ENCODE assay signal across 18 cellular contexts in the genomic region with DNA sequence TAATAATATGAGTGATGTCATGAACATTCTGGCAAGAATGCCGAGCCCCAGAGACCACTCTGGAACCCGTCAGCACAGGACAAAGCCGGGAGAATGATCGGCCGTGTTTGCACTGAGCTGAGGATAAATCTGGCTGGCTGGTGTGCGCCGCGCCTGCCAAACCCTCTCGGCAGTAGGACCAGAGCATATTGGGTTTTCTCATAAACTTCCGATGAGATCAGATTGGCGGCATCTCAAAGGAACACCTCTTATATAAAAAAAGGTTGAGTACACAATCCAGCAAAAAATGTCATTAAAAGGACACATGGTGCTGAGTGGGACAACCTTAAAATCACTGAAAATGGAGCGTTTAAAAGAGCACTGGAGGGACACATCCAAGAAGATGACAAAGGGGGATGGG.
A peak's percentile ranks its signal among the peaks of the same experiment; 100 is the strongest.
DNase-seq lines count a peak whose midpoint lies in the region; ATAC-seq and TF ChIP-seq lines count a peak whose summit lies in the region.
"Had no signal": no experiment of that assay in that cellular context is flagged by ENCODE, and none has a peak within 500 bp of the region (broad histone marks: within the 10 kb centered on the region; RNA-seq: fewer than 3 reads in every experiment).

No MANE protein-coding gene starts in this region.

- DNase-seq in DMS 273 (lab: John Stamatoyannopoulos, UW; ENCODE audit: unreplicated experiment), result peak; percentile 34
- DNase-seq in DMS 273 treated with DMSO at 0.1 percent for 48 hours (lab: John Stamatoyannopoulos, UW), result no peak
- DNase-seq in lung (ENCODE audit: low spot score), result peak; percentile 9
- DNase-seq in retina, result peak; percentile 29
- no peak for DNase-seq in foreskin melanocyte
- no peak for DNase-seq in uterus
- DNase-seq: CD4-positive, alpha-beta T cell; CD8-positive, alpha-beta memory T cell; DMS153; DND-41; H9 had no signal

- H3K4me1 ChIP-seq in lung (ENCODE audit: control insufficient read depth in 2 of 2, insufficient read depth in 2 of 2, low read length in 2 of 2), result no peaks in the 10 kb centered on the region
- H3K4me1 ChIP-seq in uterus, result no peaks in the 10 kb centered on the region
- H3K4me1 ChIP-seq: BLaER1 had no signal

- no peak overlapping the region for H3K4me3 ChIP-seq in lung
- no peak overlapping the region for H3K4me3 ChIP-seq in uterus
- H3K4me3 ChIP-seq: BLaER1, GM23338 had no signal

- no peaks in the 10 kb centered on the region for H3K36me3 ChIP-seq in lung (ENCODE audit: control insufficient read depth in 2 of 2, insufficient read depth in 2 of 2, low read length in 2 of 2)
- no peaks in the 10 kb centered on the region for H3K36me3 ChIP-seq in uterus
- H3K36me3 ChIP-seq: BLaER1 had no signal

- H3K9me3 ChIP-seq in lung (ENCODE audit: control insufficient read depth in 2 of 2, insufficient read depth in 1 of 2, low read length in 1 of 2), result peaks cover 0 to 6% of the 10 kb centered on the region in 2 donors
- H3K9me3 ChIP-seq in uterus, result no peaks in the 10 kb centered on the region
- H3K9me3 ChIP-seq: BLaER1 had no signal

- no peak for ATAC-seq in lung (ENCODE audit: insufficient read depth, low FRiP score)
- no peak for ATAC-seq in GM21619 (IDR thresholded peaks at IDR 0.05; ENCODE audit: unreplicated experiment)
- ATAC-seq: GM23338, HCT116 had no signal

- no peak for TF ChIP-seq CTCF in VCaP (conservative IDR thresholded peaks at IDR 0.05)
- TF ChIP-seq CTCF in lung (IDR thresholded peaks at IDR 0.05; ENCODE audit: control extremely low read depth, extremely low read depth), result no peak
- TF ChIP-seq CTCF in uterus (IDR thresholded peaks at IDR 0.05), result no peak

- 89 to 93% methylated on average over 12 of the region's 12 CpGs for WGBS in lung, 2 donors

- TF ChIP-seq POLR2A in uterus (IDR thresholded peaks at IDR 0.05), result no peak

- intact Hi-C loops in uterus (cut with DNase I; ENCODE audit: low total_unique reads), result no loop called here

- peak overlapping the region; percentile 32; the same call in 1 of the 2 replicates for H3K27ac ChIP-seq in VCaP
- H3K27ac ChIP-seq in lung (ENCODE audit: low read depth in 1 of 2, low read length in 1 of 2), result no peak overlapping the region
- no peak overlapping the region for H3K27ac ChIP-seq in uterus
- H3K27ac ChIP-seq: 22Rv1, BLaER1, C4-2B had no signal

- H3K27me3 ChIP-seq in lung (ENCODE audit: control insufficient read depth, insufficient read depth) (peaks cover 3% of the 10 kb centered on the region), uterus (no peaks in the 10 kb centered on the region)
- H3K27me3 ChIP-seq: BLaER1 had no signal

Comparison
In these comparisons a context has a peak if more than half of its experiments do, and no peak if none do; other contexts are left out.
1. DNase-seq: peak in DMS 273 (single experiment), lung (single experiment) and retina (single experiment); none in DMS 273 treated with DMSO at 0.1 percent for 48 hours (single experiment), foreskin melanocyte (single experiment) and uterus (0 of 2).